ENCODE assay signal across 8 cellular contexts in the genomic region with DNA sequence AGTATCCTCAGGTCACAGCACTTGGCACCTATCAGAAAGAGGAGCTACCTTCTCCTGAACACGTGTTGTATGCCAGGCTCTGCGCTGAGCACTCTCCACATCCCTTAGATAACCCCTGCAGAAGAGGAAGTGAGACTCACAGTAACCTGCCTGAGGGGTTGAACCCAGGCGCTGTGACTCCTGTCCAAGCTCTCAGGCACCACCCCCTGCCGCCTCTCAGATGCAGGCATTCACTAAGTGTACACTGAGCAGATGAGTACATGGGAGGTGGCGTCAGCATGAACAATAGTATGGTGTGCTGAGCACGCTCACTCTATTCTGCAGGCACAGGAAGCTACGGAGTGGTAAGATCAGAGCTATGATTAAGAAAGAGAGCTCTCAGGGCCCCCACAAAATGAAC. TPM values are rescaled to one million over a fixed set of nuclear protein-coding genes. Genes with fewer than 3 reads are reported as not detected.
DNase-seq lines count a peak whose midpoint lies in the region; ATAC-seq and TF ChIP-seq lines count a peak whose summit lies in the region.

No MANE protein-coding gene starts in this region.

- H3K79me2 ChIP-seq in trophoblast cell (ENCODE audit: control insufficient read depth, insufficient read depth, low read length, poor library complexity) (no peaks in the 10 kb centered on the region), neural progenitor cell (ENCODE audit: low read depth) (no peaks in the 10 kb centered on the region)

- peak; percentile 97 for ATAC-seq in GM19395 (IDR thresholded peaks at IDR 0.05; ENCODE audit: unreplicated experiment)
- peak; percentile 97 for ATAC-seq in HG03175 (IDR thresholded peaks at IDR 0.05; ENCODE audit: unreplicated experiment)

- H3K23ac ChIP-seq in trophoblast cell (ENCODE audit: low read length), result peak overlapping the region; percentile 18

- no peaks in the 10 kb centered on the region for H4K20me1 ChIP-seq in neural progenitor cell (ENCODE audit: low read depth)

- no peak overlapping the region for H3K4me3 Mint-ChIP-seq in neural progenitor cell

- H4K91ac ChIP-seq in trophoblast cell (ENCODE audit: low read depth, low read length), result no peak overlapping the region

- no peak overlapping the region for H3K27ac ChIP-seq in trophoblast cell (ENCODE audit: low read depth, low read length)
- H3K27ac ChIP-seq in neural progenitor cell, result no peak overlapping the region

- no peak overlapping the region for H3K18ac ChIP-seq in trophoblast cell (ENCODE audit: low read length)

- no peak overlapping the region for H2BK120ac ChIP-seq in trophoblast cell (ENCODE audit: insufficient read depth, low read length, poor library complexity)

- TF ChIP-seq CTCF in neural progenitor cell (IDR thresholded peaks at IDR 0.05), result no peak

- H3K27me3 Mint-ChIP-seq in neural progenitor cell (ENCODE audit: insufficient read depth, low read depth), result peaks cover 9% of the 10 kb centered on the region

- peaks cover 62% of the 10 kb centered on the region for H3K36me3 Mint-ChIP-seq in neural progenitor cell

- no peaks in the 10 kb centered on the region for H3K79me1 ChIP-seq in trophoblast cell (ENCODE audit: low read length)

- H3F3A ChIP-seq in neural progenitor cell (ENCODE audit: low read depth), result peaks cover 5% of the 10 kb centered on the region

- WGBS in trophoblast cell (ENCODE audit: extremely low coverage, insufficient coverage, insufficient read length), result no CpG with 5 or more reads among the region's 7 CpGs

- H3K9me3 ChIP-seq in trophoblast cell (ENCODE audit: insufficient read depth, low read depth, low read length) (no peaks in the 10 kb centered on the region), neural progenitor cell (ENCODE audit: low read depth) (no peaks in the 10 kb centered on the region)

- H3K14ac ChIP-seq in trophoblast cell (ENCODE audit: low read length), result no peak overlapping the region

- no peak overlapping the region for H2BK5ac ChIP-seq in trophoblast cell (ENCODE audit: low read depth, low read length, poor library complexity)

- H3K9ac ChIP-seq in trophoblast cell (ENCODE audit: low read length) (no peak overlapping the region), neural progenitor cell (no peak overlapping the region)

- H3K4me2 ChIP-seq in trophoblast cell (ENCODE audit: low read length), result no peak overlapping the region
- no peak overlapping the region for H3K4me2 ChIP-seq in neural progenitor cell

- H3K4me3 ChIP-seq in trophoblast cell (ENCODE audit: low read depth, low read length), result no peak overlapping the region
- no peak overlapping the region for H3K4me3 ChIP-seq in neural progenitor cell

- H3K4ac ChIP-seq in trophoblast cell (ENCODE audit: low read depth, low read length), result no peak overlapping the region

- peaks cover 4% of the 10 kb centered on the region for H3K9me3 Mint-ChIP-seq in neural progenitor cell

- peaks cover 40% of the 10 kb centered on the region for H3K4me1 Mint-ChIP-seq in neural progenitor cell

- H2BK12ac ChIP-seq in trophoblast cell (ENCODE audit: low read length), result no peak overlapping the region

- H2AFZ ChIP-seq in trophoblast cell (ENCODE audit: insufficient read depth, low read length, poor library complexity) (no peak overlapping the region), neural progenitor cell (replicated peaks) (no peak overlapping the region)

- no peaks in the 10 kb centered on the region for H3K36me3 ChIP-seq in trophoblast cell (ENCODE audit: control insufficient read depth in 1 of 2, insufficient read depth in 2 of 2, low read length in 2 of 2)
- no peaks in the 10 kb centered on the region for H3K36me3 ChIP-seq in neural progenitor cell

- H3K27me3 ChIP-seq in trophoblast cell (ENCODE audit: insufficient read depth, low read length) (no peaks in the 10 kb centered on the region), neural progenitor cell (no peaks in the 10 kb centered on the region)

- H2AK5ac ChIP-seq in trophoblast cell (ENCODE audit: low read length), result no peak overlapping the region

- H4K8ac ChIP-seq in trophoblast cell (ENCODE audit: low read depth, low read length), result no peak overlapping the region

- H3K27ac Mint-ChIP-seq in neural progenitor cell, result no peak overlapping the region

- DNase-seq in activated CD4-positive, alpha-beta T cell treated with anti-CD3 and anti-CD28 coated beads for 4 hours, result peak; percentile 41 to 57
- DNase-seq in trophoblast cell (no peak), AG08396 (ENCODE audit: low spot score) (no peak), D341Med (ENCODE audit: low spot score) (no peak), retina (no peak), neural progenitor cell (ENCODE audit: low spot score) (no peak)

- H4K12ac ChIP-seq in trophoblast cell (ENCODE audit: low read depth, low read length), result no peak overlapping the region

- H3K4me1 ChIP-seq in trophoblast cell (ENCODE audit: control insufficient read depth in 1 of 2, insufficient read depth in 2 of 2, low read length in 2 of 2) (no peaks in the 10 kb centered on the region), neural progenitor cell (peaks cover 22% of the 10 kb centered on the region)

RNA-seq across cellular contexts. Expression of gene RIC8B, which starts 21.0 kb away (rescaled TPM):
- 4.6 and 4.7 TPM in 2 replicates for polyA plus RNA-seq in trophoblast cell (2013)
- total RNA-seq in neural progenitor cell (ENCODE audit: low replicate concordance), result 21.2 and 33.2 TPM in 2 replicates

Comparison
In these comparisons a context has a peak if more than half of its experiments do, and no peak if none do; other contexts are left out.
1. DNase-seq: peak in activated CD4-positive, alpha-beta T cell treated with anti-CD3 and anti-CD28 coated beads for 4 hours (2 of 2); none in trophoblast cell (0 of 2), AG08396 (single experiment), D341Med (single experiment), retina (single experiment) and neural progenitor cell (single experiment).